ENCODE assay signal across 21 cellular contexts in genomic region chr10:17445400-17445998, GRCh38. TPM values are rescaled to one million over a fixed set of nuclear protein-coding genes. Genes with fewer than 3 reads are reported as not detected.
DNase-seq lines count a peak whose midpoint lies in the region; ATAC-seq, FAIRE-seq and TF ChIP-seq lines count a peak whose summit lies in the region.
"Had no signal": no experiment of that assay in that cellular context is flagged by ENCODE, and none has a peak within 500 bp of the region (broad histone marks: within the 10 kb centered on the region; RNA-seq: fewer than 3 reads in every experiment).

No MANE protein-coding gene starts in this region.

- no peaks in the 10 kb centered on the region for H3K27me3 Mint-ChIP-seq in central memory CD8-positive, alpha-beta T cell
- H3K27me3 Mint-ChIP-seq in activated naive CD4-positive, alpha-beta T cell treated with anti-CD3 and anti-CD28 coated beads, Interleukin-2, amount 10 ng/mL, durations not matched to agents 7 days and 5 days: peaks cover 16% of the 10 kb centered on the region

- peak; percentile 38 for DNase-seq in LNCaP clone FGC (ENCODE audit: low read depth)
- no peak for DNase-seq in central memory CD8-positive, alpha-beta T cell (ENCODE audit: low spot score in 2 of 2)
- no peak for DNase-seq in left lobe of liver (ENCODE audit: low spot score)
- peak; percentile 32 for DNase-seq in small intestine
- no peak for DNase-seq in activated naive CD4-positive, alpha-beta T cell treated with anti-CD3 and anti-CD28 coated beads, Interleukin-2, amount 10 ng/mL, durations not matched to agents 7 days and 5 days
- no peak for DNase-seq in GM20000 (ENCODE audit: low spot score)
- DNase-seq: activated CD4-positive, alpha-beta T cell treated with anti-CD3 and anti-CD28 coated beads, Interleukin-2, amount 10 ng/mL, durations not matched to agents 7 days and 5 days; body of pancreas; dermis blood vessel endothelial cell; H7; NCI-H1092 treated with DMSO at 0.1 percent for 48 hours; NCI-H82; stimulated activated CD4-positive, alpha-beta T cell treated with anti-CD3 and anti-CD28 coated beads, Interleukin-4, amount 100 ng/mL, for 1 hour; substantia nigra had no signal

- CTCF ChIA-PET in activated naive CD4-positive, alpha-beta T cell treated with anti-CD3 and anti-CD28 coated beads, Interleukin-2, amount 10 ng/mL, durations not matched to agents 7 days and 5 days (lab: Charles Lee): interaction anchor here (1.7 kb wide), 1 partner anchor 16 kb away, joined by 6 read pairs; no protein-coding TSS in a partner anchor

- no peak for ATAC-seq in central memory CD8-positive, alpha-beta T cell (replicated peaks; ENCODE audit: extremely low read depth, poor library complexity, severe bottlenecking)
- ATAC-seq in left lobe of liver (peak; percentile 37), GM18511 (IDR thresholded peaks at IDR 0.05; ENCODE audit: unreplicated experiment) (no peak)
- ATAC-seq: body of pancreas, SK-N-SH treated with all-trans-retinoic acid at 6 μM for 48 hours had no signal

- no peak overlapping the region for H3K4me3 Mint-ChIP-seq in central memory CD8-positive, alpha-beta T cell
- no peak overlapping the region for H3K4me3 Mint-ChIP-seq in activated naive CD4-positive, alpha-beta T cell treated with anti-CD3 and anti-CD28 coated beads, Interleukin-2, amount 10 ng/mL, durations not matched to agents 7 days and 5 days
- H3K4me3 Mint-ChIP-seq: activated CD4-positive, alpha-beta T cell treated with anti-CD3 and anti-CD28 coated beads, Interleukin-2, amount 10 ng/mL, durations not matched to agents 7 days and 5 days; activated naive CD4-positive, alpha-beta T cell treated with anti-CD3 and anti-CD28 coated beads, Interleukin-2, amount 50 U/mL, for 24 hours had no signal

- H3K4me1 ChIP-seq in small intestine (ENCODE audit: control insufficient read depth in 2 of 2, insufficient read depth in 1 of 2, low read depth in 1 of 2, low read length in 1 of 2): no peaks in the 10 kb centered on the region
- H3K4me1 ChIP-seq: body of pancreas had no signal

- H3K27ac ChIP-seq in small intestine (ENCODE audit: low read depth in 1 of 2, low read length in 1 of 2): no peak overlapping the region
- H3K27ac ChIP-seq: body of pancreas, esophagus muscularis mucosa had no signal

- H3K27ac Mint-ChIP-seq in central memory CD8-positive, alpha-beta T cell (ENCODE audit: low read depth): peak overlapping the region; percentile 84
- no peak overlapping the region for H3K27ac Mint-ChIP-seq in activated naive CD4-positive, alpha-beta T cell treated with anti-CD3 and anti-CD28 coated beads, Interleukin-2, amount 10 ng/mL, durations not matched to agents 7 days and 5 days
- H3K27ac Mint-ChIP-seq: activated CD4-positive, alpha-beta T cell treated with anti-CD3 and anti-CD28 coated beads, Interleukin-2, amount 10 ng/mL, durations not matched to agents 7 days and 5 days; activated naive CD4-positive, alpha-beta T cell treated with anti-CD3 and anti-CD28 coated beads, Interleukin-2, amount 50 U/mL, for 24 hours had no signal

- H3K4me1 Mint-ChIP-seq in central memory CD8-positive, alpha-beta T cell: peaks cover 28% of the 10 kb centered on the region
- H3K4me1 Mint-ChIP-seq in activated naive CD4-positive, alpha-beta T cell treated with anti-CD3 and anti-CD28 coated beads, Interleukin-2, amount 10 ng/mL, durations not matched to agents 7 days and 5 days: peaks cover 18% of the 10 kb centered on the region

- no peak for FAIRE-seq in small intestine (lab: Jason Lieb, UNC)
- FAIRE-seq: GM12892, TTC549 had no signal

- peaks cover 21% of the 10 kb centered on the region for H3K36me3 Mint-ChIP-seq in central memory CD8-positive, alpha-beta T cell (ENCODE audit: insufficient read depth)
- H3K36me3 Mint-ChIP-seq in activated naive CD4-positive, alpha-beta T cell treated with anti-CD3 and anti-CD28 coated beads, Interleukin-2, amount 10 ng/mL, durations not matched to agents 7 days and 5 days: peaks cover 30% of the 10 kb centered on the region

- WGBS in small intestine, 3 donors: 13 to 42% (median 33%) methylated on average over 5 of the region's 5 CpGs

- H3K9me3 Mint-ChIP-seq in central memory CD8-positive, alpha-beta T cell: peaks cover 4% of the 10 kb centered on the region
- peaks cover 16% of the 10 kb centered on the region for H3K9me3 Mint-ChIP-seq in activated naive CD4-positive, alpha-beta T cell treated with anti-CD3 and anti-CD28 coated beads, Interleukin-2, amount 10 ng/mL, durations not matched to agents 7 days and 5 days
- H3K9me3 Mint-ChIP-seq: activated naive CD4-positive, alpha-beta T cell treated with anti-CD3 and anti-CD28 coated beads, Interleukin-2, amount 50 U/mL, for 24 hours had no signal

- H3K36me3 ChIP-seq in small intestine (ENCODE audit: control insufficient read depth in 2 of 2, insufficient read depth in 2 of 2, low read length in 2 of 2): no peaks in the 10 kb centered on the region

- H3K4me3 ChIP-seq in LNCaP clone FGC (ENCODE audit: low read depth, low read length): peak overlapping the region; percentile 22; the same call in 1 of the 2 replicates
- no peak overlapping the region for H3K4me3 ChIP-seq in small intestine (ENCODE audit: low read depth in 1 of 2, low read length in 2 of 2)
- H3K4me3 ChIP-seq: body of pancreas, esophagus muscularis mucosa had no signal

- no peaks in the 10 kb centered on the region for H3K27me3 ChIP-seq in small intestine (ENCODE audit: control insufficient read depth in 2 of 2, insufficient read depth in 2 of 2, low read length in 2 of 2)

- H3K9me3 ChIP-seq in small intestine (ENCODE audit: control insufficient read depth, low read depth): no peaks in the 10 kb centered on the region

- TF ChIP-seq CTCF in LNCaP clone FGC (IDR thresholded peaks at IDR 0.05; ENCODE audit: control insufficient read depth, extremely low read depth, insufficient read depth): no peak
- no peak for TF ChIP-seq CTCF in GM20000 (IDR thresholded peaks at IDR 0.05; ENCODE audit: extremely low read depth, missing control alignments)

RNA-seq across cellular contexts. Expression of gene ST8SIA6, which starts 8.9 kb away (rescaled TPM):
- total RNA-seq in left lobe of liver: 1.8 TPM
- polyA plus RNA-seq in small intestine: 1 to 10 TPM in 1 of 3 donors, not detected in 2; 1.5 TPM
- total RNA-seq: body of pancreas had no signal
- polyA plus RNA-seq: BJ had no signal

Comparison
In these comparisons a context has a peak if more than half of its experiments do, and no peak if none do; other contexts are left out.
1. DNase-seq: peak in LNCaP clone FGC (single experiment) and small intestine (single experiment); none in central memory CD8-positive, alpha-beta T cell (0 of 2), left lobe of liver (single experiment), activated naive CD4-positive, alpha-beta T cell treated with anti-CD3 and anti-CD28 coated beads, Interleukin-2, amount 10 ng/mL, durations not matched to agents 7 days and 5 days (single experiment) and GM20000 (single experiment).